In genomic region chr7:136399378-136399777, GRCh38 we compare ENCODE assay signal across 8 cellular contexts.
"Had no signal": no experiment of that assay in that cellular context is flagged by ENCODE, and none has a peak within 500 bp of the region (broad histone marks: within the 10 kb centered on the region; RNA-seq: fewer than 3 reads in every experiment).

No MANE protein-coding gene starts in this region.

- H3K9me3 ChIP-seq: upper lobe of right lung had no signal

- H3K4me1 ChIP-seq: upper lobe of right lung had no signal

- H3K27ac ChIP-seq: upper lobe of right lung had no signal

- DNase-seq: activated CD4-positive, alpha-beta T cell treated with anti-CD3 and anti-CD28 coated beads for 36 hours; activated CD4-positive, alpha-beta T cell treated with anti-CD3 and anti-CD28 coated beads, Interleukin-2, amount 50 U/mL, for 48 hours; activated gamma-delta T cell treated with Interleukin-2 at 50 U/mL for 16 hours; effector memory CD8-positive, alpha-beta T cell; foreskin fibroblast; posterior cingulate gyrus; stimulated activated naive B cell treated with anti-CD40 and anti-IgM and Interleukin-4, amounts not matched to agents 10 μg/mL and 1 μg/mL and 100 μg/mL, for 72 hours; upper lobe of right lung had no signal

- H3K4me3 ChIP-seq: upper lobe of right lung had no signal

- H3K36me3 ChIP-seq: upper lobe of right lung had no signal

- H3K27me3 ChIP-seq: upper lobe of right lung had no signal
